Comparison of ENCODE assay signal across 15 cellular contexts in genomic region chr12:66048218-66048842, GRCh38.
A peak's percentile ranks its signal among the peaks of the same experiment; 100 is the strongest.
DNase-seq lines count a peak whose midpoint lies in the region; ATAC-seq and TF ChIP-seq lines count a peak whose summit lies in the region.
"Had no signal": no experiment of that assay in that cellular context is flagged by ENCODE, and none has a peak within 500 bp of the region (broad histone marks: within the 10 kb centered on the region; RNA-seq: fewer than 3 reads in every experiment).

No MANE protein-coding gene starts in this region.

- H3K9me3 Mint-ChIP-seq in Caco-2 (ENCODE audit: unreplicated experiment) (no peaks in the 10 kb centered on the region), HFFc6 (no peaks in the 10 kb centered on the region), nephron progenitor cell (no peaks in the 10 kb centered on the region)

- H3K36me3 ChIP-seq in Caco-2 (ENCODE audit: control insufficient read depth, insufficient read depth, low read length) = no peaks in the 10 kb centered on the region
- H3K36me3 ChIP-seq in colonic mucosa = no peaks in the 10 kb centered on the region
- H3K36me3 ChIP-seq in ovary = no peaks in the 10 kb centered on the region

- peak overlapping the region; percentile 95 for H3K27ac Mint-ChIP-seq in Caco-2 (ENCODE audit: unreplicated experiment)
- peak overlapping the region; percentile 72; the same call in 1 of the 2 replicates for H3K27ac Mint-ChIP-seq in HFFc6
- peak overlapping the region; percentile 57 for H3K27ac Mint-ChIP-seq in nephron progenitor cell

- intact Hi-C loops in Caco-2 (cut with micrococcal nuclease; ENCODE audit: unreplicated experiment) (loop anchor here (2.0 kb wide), 1 partner anchor 24 kb away; no protein-coding TSS in a partner anchor), colonic mucosa (cut with DNase I) (no loop called here), ovary (cut with DNase I) (no loop called here)

- BruUV-seq in Caco-2 (replicated peaks; lab: Mats Ljungman, UMichigan) = TSS peak; percentile 66

- no peaks in the 10 kb centered on the region for H3K27me3 ChIP-seq in Caco-2 (replicated peaks; ENCODE audit: control insufficient read depth, insufficient read depth, low read length)
- H3K27me3 ChIP-seq in colonic mucosa = no peaks in the 10 kb centered on the region
- H3K27me3 ChIP-seq in ovary = no peaks in the 10 kb centered on the region

- 85 to 92% (median 86%) methylated on average over 8 of the region's 8 CpGs for WGBS in ovary, 3 donors

- H3K4me1 Mint-ChIP-seq in Caco-2 (ENCODE audit: low read depth, unreplicated experiment) (peaks cover 10% of the 10 kb centered on the region), HFFc6 (ENCODE audit: low read depth) (peaks cover 45% of the 10 kb centered on the region), nephron progenitor cell (peaks cover 32% of the 10 kb centered on the region)

- H3K4me3 ChIP-seq in Caco-2 (ENCODE audit: low read depth, low read length) (peak overlapping the region; percentile 34), colonic mucosa (no peak overlapping the region), ovary (no peak overlapping the region)

- H3K4me1 ChIP-seq in Caco-2 (peaks cover 41% of the 10 kb centered on the region), colonic mucosa (no peaks in the 10 kb centered on the region), ovary (ENCODE audit: insufficient read depth) (peaks cover 2% of the 10 kb centered on the region)

- DNase-seq in Caco-2 (peak; percentile 44 to 52), HFFc6 (no peak), colonic mucosa (peak; percentile 27), nephron progenitor cell (no peak), NCI-H226 (no peak), ovary (no peak)
- DNase-seq: MM.1S, NCI-H1105 treated with DMSO at 0.1 percent for 48 hours, NCI-H187, NCI-H446, NCI-H774, SHP77 treated with DMSO at 0.1 percent for 48 hours had no signal

- H3K27me3 Mint-ChIP-seq in Caco-2 (ENCODE audit: insufficient read depth, unreplicated experiment) = no peaks in the 10 kb centered on the region
- H3K27me3 Mint-ChIP-seq in HFFc6 (ENCODE audit: insufficient read depth) = no peaks in the 10 kb centered on the region
- H3K27me3 Mint-ChIP-seq in nephron progenitor cell (ENCODE audit: low read depth, poor library complexity) = peaks cover 2% of the 10 kb centered on the region

- H3K27ac ChIP-seq in colonic mucosa (no peak overlapping the region), ovary (no peak overlapping the region)
- H3K27ac ChIP-seq: C4-2B, KMS-11 had no signal

- no peak overlapping the region for H3K9ac ChIP-seq in colonic mucosa (ENCODE audit: low read depth in 2 of 2, low read length in 2 of 2)
- H3K9ac ChIP-seq: KMS-11 had no signal

- no peak for TF ChIP-seq POLR2A in ovary (IDR thresholded peaks at IDR 0.05)

- H3K36me3 Mint-ChIP-seq in Caco-2 (ENCODE audit: insufficient read depth, unreplicated experiment) (peaks cover 4% of the 10 kb centered on the region), HFFc6 (ENCODE audit: low read depth) (no peaks in the 10 kb centered on the region), nephron progenitor cell (ENCODE audit: low read depth) (no peaks in the 10 kb centered on the region)

- CTCF ChIA-PET in Caco-2 (lab: Charles Lee) = interaction anchor here (0.9 to 1.1 kb wide), 3 partner anchors 33 to 492 kb away, joined by 3 read pairs; no protein-coding TSS in a partner anchor

- H3K4me3 Mint-ChIP-seq in Caco-2 (ENCODE audit: unreplicated experiment) (peak overlapping the region; percentile 77), HFFc6 (no peak overlapping the region), nephron progenitor cell (no peak overlapping the region)

- TF ChIP-seq EP300 in ovary (IDR thresholded peaks at IDR 0.05) = no peak

- H3K9me3 ChIP-seq in Caco-2 (no peaks in the 10 kb centered on the region), colonic mucosa (no peaks in the 10 kb centered on the region), ovary (no peaks in the 10 kb centered on the region)

- TF ChIP-seq CTCF in Caco-2 (IDR thresholded peaks at IDR 0.05; ENCODE audit: insufficient read depth in 1 of 2, low read depth in 1 of 2, low read length in 1 of 2, severe bottlenecking in 1 of 2, unreplicated experiment in 1 of 2) = no peak
- TF ChIP-seq CTCF in HFFc6 (IDR thresholded peaks at IDR 0.05) = no peak
- no peak for TF ChIP-seq CTCF in colonic mucosa (IDR thresholded peaks at IDR 0.05)
- no peak for TF ChIP-seq CTCF in nephron progenitor cell (IDR thresholded peaks at IDR 0.05)
- no peak for TF ChIP-seq CTCF in ovary (IDR thresholded peaks at IDR 0.05)

- ATAC-seq in GM21576 (IDR thresholded peaks at IDR 0.05; ENCODE audit: unreplicated experiment) = no peak

- POLR2A ChIA-PET in Caco-2 (lab: Charles Lee) = no interaction called here

Comparison
In these comparisons a context has a peak if more than half of its experiments do, and no peak if none do; other contexts are left out.
1. DNase-seq: peak in Caco-2 (2 of 2) and colonic mucosa (single experiment); none in HFFc6 (single experiment), nephron progenitor cell (single experiment), NCI-H226 (single experiment) and ovary (0 of 5).
2. Peak in every context shown above with its lines, with median percentiles within 50 percentile points of each other: H3K27ac Mint-ChIP-seq.